ENCODE assay signal across 30 cellular contexts in genomic region chr10:111479966-111480365, GRCh38.
"Had no signal": no experiment of that assay in that cellular context is flagged by ENCODE, and none has a peak within 500 bp of the region (broad histone marks: within the 10 kb centered on the region; RNA-seq: fewer than 3 reads in every experiment).

No MANE protein-coding gene starts in this region.

- H3K27me3 Mint-ChIP-seq: activated CD4-positive, alpha-beta T cell treated with anti-CD3 and anti-CD28 coated beads, Interleukin-2, amount 10 ng/mL, durations not matched to agents 24 days and 14 days; activated naive CD8-positive, alpha-beta T cell treated with anti-CD3 and anti-CD28 coated beads, Interleukin-2, amount 50 U/mL, for 24 hours had no signal

- DNase-seq: activated CD4-positive, alpha-beta memory T cell treated with anti-CD3 and anti-CD28 coated beads for 36 hours; activated CD4-positive, alpha-beta T cell treated with anti-CD3 and anti-CD28 coated beads, Interleukin-2, amount 10 ng/mL, durations not matched to agents 24 days and 14 days; activated CD4-positive, CD25-positive, alpha-beta regulatory T cell treated with anti-CD3 and anti-CD28 coated beads, Interleukin-2, amount 50 U/mL, for 72 hours; activated CD8-positive, alpha-beta memory T cell treated with anti-CD3 and anti-CD28 coated beads, Interleukin-2, amount 50 U/mL, for 4 hours; activated naive CD8-positive, alpha-beta T cell treated with anti-CD3 and anti-CD28 coated beads, Interleukin-2, amount 50 U/mL, for 24 hours; activated T-cell treated with anti-CD3 and anti-CD28 coated beads, Interleukin-2, amount 50 U/mL, for 4 hours; amygdala; body of pancreas; cortex of kidney; effector memory CD8-positive, alpha-beta T cell; foreskin melanocyte; heart right ventricle; kidney glomerular epithelial cell; left lung; naive thymus-derived CD4-positive, alpha-beta T cell; nucleus accumbens; pancreas; retina; small intestine; stimulated activated CD4-positive, alpha-beta T cell treated with anti-CD3 and anti-CD28 coated beads, Interleukin-1b, Interleukin-23, amount 100 ng/mL, for 48 hours; stimulated activated CD4-positive, alpha-beta T cell treated with anti-CD3 and anti-CD28 coated beads, Interleukin-4, amount 100 ng/mL, for 4 hours; stimulated activated naive B cell treated with anti-CD40 and anti-IgM and Interleukin-4, amounts not matched to agents 10 μg/mL and 1 μg/mL and 100 μg/mL, for 72 hours; stomach; T-helper 2 cell; thyroid gland had no signal

- H3K9me3 Mint-ChIP-seq: activated CD4-positive, alpha-beta memory T cell treated with anti-CD3 and anti-CD28 coated beads for 36 hours; activated CD4-positive, alpha-beta T cell treated with anti-CD3 and anti-CD28 coated beads, Interleukin-2, amount 10 ng/mL, durations not matched to agents 24 days and 14 days; activated naive CD4-positive, alpha-beta T cell treated with anti-CD3 and anti-CD28 coated beads, Interleukin-2, amount 50 U/mL, for 24 hours; activated naive CD8-positive, alpha-beta T cell treated with anti-CD3 and anti-CD28 coated beads, Interleukin-2, amount 50 U/mL, for 24 hours; activated T-cell treated with anti-CD3 and anti-CD28 coated beads, Interleukin-2, amount 50 U/mL, for 4 hours; activated T-helper 17 cell treated with anti-CD3 and anti-CD28 coated beads, Interleukin-2, amount 50 U/mL, for 72 hours; effector memory CD8-positive, alpha-beta T cell; mesothelial cell of epicardium; naive thymus-derived CD4-positive, alpha-beta T cell; stimulated activated naive B cell treated with anti-CD40 and anti-IgM and Interleukin-4, amounts not matched to agents 10 μg/mL and 1 μg/mL and 100 μg/mL, for 72 hours had no signal

- H3K36me3 Mint-ChIP-seq: activated CD4-positive, alpha-beta memory T cell treated with anti-CD3 and anti-CD28 coated beads for 36 hours; activated naive CD4-positive, alpha-beta T cell treated with anti-CD3 and anti-CD28 coated beads, Interleukin-2, amount 50 U/mL, for 24 hours; mesothelial cell of epicardium; naive thymus-derived CD4-positive, alpha-beta T cell; stimulated activated naive B cell treated with anti-CD40 and anti-IgM and Interleukin-4, amounts not matched to agents 10 μg/mL and 1 μg/mL and 100 μg/mL, for 72 hours had no signal

- H3K4me3 ChIP-seq: body of pancreas, heart right ventricle, left lung, lung, pancreas, prostate gland, stomach, thyroid gland had no signal

- H3K27me3 ChIP-seq: body of pancreas, heart right ventricle, left lung, pancreas, stomach, thyroid gland had no signal

- H3K4me1 ChIP-seq: body of pancreas, heart right ventricle, left lung, pancreas, prostate gland, stomach, thyroid gland had no signal

- H3K27ac ChIP-seq: body of pancreas, heart right ventricle, left lung, pancreas, prostate gland, stomach, thyroid gland had no signal

- H3K9me3 ChIP-seq: body of pancreas, heart right ventricle, left lung, pancreas, prostate gland, stomach, thyroid gland had no signal

- FAIRE-seq: pancreas, small intestine had no signal

- H3K36me3 ChIP-seq: heart right ventricle, left lung, pancreas, prostate gland, stomach, thyroid gland had no signal

- H3K27ac Mint-ChIP-seq: activated CD4-positive, alpha-beta memory T cell treated with anti-CD3 and anti-CD28 coated beads for 36 hours; activated CD4-positive, alpha-beta T cell treated with anti-CD3 and anti-CD28 coated beads, Interleukin-2, amount 10 ng/mL, durations not matched to agents 24 days and 14 days; activated naive CD4-positive, alpha-beta T cell treated with anti-CD3 and anti-CD28 coated beads, Interleukin-2, amount 50 U/mL, for 24 hours; activated naive CD8-positive, alpha-beta T cell treated with anti-CD3 and anti-CD28 coated beads, Interleukin-2, amount 50 U/mL, for 24 hours; activated T-helper 17 cell treated with anti-CD3 and anti-CD28 coated beads, Interleukin-2, amount 50 U/mL, for 72 hours; effector memory CD8-positive, alpha-beta T cell; mesothelial cell of epicardium; naive thymus-derived CD4-positive, alpha-beta T cell; stimulated activated naive B cell treated with anti-CD40 and anti-IgM and Interleukin-4, amounts not matched to agents 10 μg/mL and 1 μg/mL and 100 μg/mL, for 72 hours had no signal

- H3K4me3 Mint-ChIP-seq: activated CD4-positive, alpha-beta memory T cell treated with anti-CD3 and anti-CD28 coated beads for 36 hours; activated CD4-positive, alpha-beta T cell treated with anti-CD3 and anti-CD28 coated beads, Interleukin-2, amount 10 ng/mL, durations not matched to agents 24 days and 14 days; activated naive CD4-positive, alpha-beta T cell treated with anti-CD3 and anti-CD28 coated beads, Interleukin-2, amount 50 U/mL, for 24 hours; activated naive CD8-positive, alpha-beta T cell treated with anti-CD3 and anti-CD28 coated beads, Interleukin-2, amount 50 U/mL, for 24 hours; activated T-cell treated with anti-CD3 and anti-CD28 coated beads, Interleukin-2, amount 50 U/mL, for 4 hours; activated T-helper 17 cell treated with anti-CD3 and anti-CD28 coated beads, Interleukin-2, amount 50 U/mL, for 72 hours; effector memory CD8-positive, alpha-beta T cell; mesothelial cell of epicardium; naive thymus-derived CD4-positive, alpha-beta T cell; stimulated activated naive B cell treated with anti-CD40 and anti-IgM and Interleukin-4, amounts not matched to agents 10 μg/mL and 1 μg/mL and 100 μg/mL, for 72 hours had no signal

- H3K4me1 Mint-ChIP-seq: activated CD4-positive, alpha-beta T cell treated with anti-CD3 and anti-CD28 coated beads, Interleukin-2, amount 10 ng/mL, durations not matched to agents 24 days and 14 days; activated naive CD4-positive, alpha-beta T cell treated with anti-CD3 and anti-CD28 coated beads, Interleukin-2, amount 50 U/mL, for 24 hours; activated naive CD8-positive, alpha-beta T cell treated with anti-CD3 and anti-CD28 coated beads, Interleukin-2, amount 50 U/mL, for 24 hours; activated T-helper 17 cell treated with anti-CD3 and anti-CD28 coated beads, Interleukin-2, amount 50 U/mL, for 72 hours; naive thymus-derived CD4-positive, alpha-beta T cell; stimulated activated naive B cell treated with anti-CD40 and anti-IgM and Interleukin-4, amounts not matched to agents 10 μg/mL and 1 μg/mL and 100 μg/mL, for 72 hours had no signal
